7 cellular contexts compared by ENCODE assay signal in the genomic region with DNA sequence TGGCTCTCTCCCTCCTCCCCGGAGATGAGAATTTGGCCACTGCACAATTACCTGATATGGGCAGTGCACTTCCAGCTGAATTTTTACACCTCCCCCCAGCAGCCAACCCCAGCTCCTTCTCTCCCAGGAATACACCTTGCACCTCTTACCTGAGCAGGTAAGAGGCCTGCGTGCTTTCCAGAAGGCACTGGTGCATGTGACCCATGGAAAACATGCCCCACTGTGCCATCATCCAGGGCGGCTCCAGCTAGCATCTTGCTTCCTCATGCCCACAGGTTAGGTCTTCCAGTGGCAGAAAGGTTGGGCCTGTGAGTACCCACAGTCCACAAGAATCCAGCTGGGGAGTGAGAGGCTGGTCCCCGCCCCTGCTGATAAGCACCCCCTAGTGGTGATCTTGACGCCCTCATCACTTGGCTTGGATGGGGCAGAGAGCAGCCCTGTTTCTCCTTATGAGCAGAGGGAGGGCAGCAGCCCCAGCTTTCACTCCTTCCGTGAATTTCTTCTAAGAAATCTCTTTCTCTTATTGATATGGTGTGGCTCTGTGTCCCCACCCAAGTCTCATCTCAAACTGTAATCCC. TPM values are rescaled to one million over a fixed set of nuclear protein-coding genes. Genes with fewer than 3 reads are reported as not detected.
DNase-seq lines count a peak whose midpoint lies in the region; ATAC-seq and TF ChIP-seq lines count a peak whose summit lies in the region.

No MANE protein-coding gene starts in this region.

- intact Hi-C loops in activated CD4-positive, alpha-beta T cell treated with anti-CD3 and anti-CD28 coated beads for 36 hours (cut with DNase I, micrococcal nuclease) = loop anchor here (1.0 to 5.0 kb wide), 2 partner anchors 55 to 343 kb away; no protein-coding TSS in a partner anchor
- intact Hi-C loops in posterior vena cava (cut with DNase I) = no loop called here

- H3K27me3 Mint-ChIP-seq in activated CD4-positive, alpha-beta T cell treated with anti-CD3 and anti-CD28 coated beads for 36 hours = no peaks in the 10 kb centered on the region

- CTCF ChIA-PET in activated CD4-positive, alpha-beta T cell treated with anti-CD3 and anti-CD28 coated beads for 36 hours (lab: Charles Lee) = interaction anchor here (0.7 to 2.5 kb wide), 9 partner anchors 17 to 347 kb away, joined by 3 to 11 read pairs (median 3); no protein-coding TSS in a partner anchor

- H3K4me3 Mint-ChIP-seq in activated CD4-positive, alpha-beta T cell treated with anti-CD3 and anti-CD28 coated beads for 36 hours = no peak overlapping the region

- H3K27ac Mint-ChIP-seq in activated CD4-positive, alpha-beta T cell treated with anti-CD3 and anti-CD28 coated beads for 36 hours = no peak overlapping the region

- POLR2A ChIA-PET in activated CD4-positive, alpha-beta T cell treated with anti-CD3 and anti-CD28 coated beads for 36 hours (lab: Charles Lee) = no interaction called here

- no peaks in the 10 kb centered on the region for H3K4me1 Mint-ChIP-seq in activated CD4-positive, alpha-beta T cell treated with anti-CD3 and anti-CD28 coated beads for 36 hours

- H3K9me3 Mint-ChIP-seq in activated CD4-positive, alpha-beta T cell treated with anti-CD3 and anti-CD28 coated beads for 36 hours (ENCODE audit: low read depth) = no peaks in the 10 kb centered on the region

- no peaks in the 10 kb centered on the region for H3K36me3 Mint-ChIP-seq in activated CD4-positive, alpha-beta T cell treated with anti-CD3 and anti-CD28 coated beads for 36 hours (ENCODE audit: low read depth)

- DNase-seq in HUDEP-2 (lab: John Stamatoyannopoulos, UW; ENCODE audit: unreplicated experiment in 76 of 76) (peak in 42 of 76 experiments; percentile 1 to 58 (median 20)), erythroblast (lab: John Stamatoyannopoulos, UW) (peak; percentile 60 to 65), posterior vena cava (ENCODE audit: low spot score) (no peak)
- DNase-seq in activated CD4-positive, alpha-beta T cell treated with anti-CD3 and anti-CD28 coated beads for 36 hours = peak; percentile 64
- DNase-seq in stimulated activated CD4-positive, alpha-beta T cell treated with anti-CD3 and anti-CD28 coated beads, Interleukin-2, amount 100 ng/mL, for 48 hours = peak; percentile 27 to 32

- ATAC-seq in GM18498 (IDR thresholded peaks at IDR 0.05; ENCODE audit: unreplicated experiment) (peak; percentile 72), GM19397 (IDR thresholded peaks at IDR 0.05; ENCODE audit: unreplicated experiment) (no peak)
- ATAC-seq in activated CD4-positive, alpha-beta T cell treated with anti-CD3 and anti-CD28 coated beads for 36 hours = peak; percentile 60

- no peak for TF ChIP-seq POLR2A in erythroblast (IDR thresholded peaks at IDR 0.05; ENCODE audit: low read length)

RNA-seq across cellular contexts. Expression of gene EDARADD, which starts 57.8 kb away (rescaled TPM):
- total RNA-seq in activated CD4-positive, alpha-beta T cell treated with anti-CD3 and anti-CD28 coated beads for 36 hours = 1 to 10 TPM; 2.8 to 4.5 TPM
- under 1 TPM; 0.24 to 0.32 TPM for total RNA-seq in posterior vena cava

Comparison
In these comparisons a context has a peak if more than half of its experiments do, and no peak if none do; other contexts are left out.
1. intact Hi-C loops: an anchor here in activated CD4-positive, alpha-beta T cell treated with anti-CD3 and anti-CD28 coated beads for 36 hours (1.0 to 5.0 kb wide); none called in posterior vena cava.